ENCODE assay signal across 1 cellular context in the genomic region with DNA sequence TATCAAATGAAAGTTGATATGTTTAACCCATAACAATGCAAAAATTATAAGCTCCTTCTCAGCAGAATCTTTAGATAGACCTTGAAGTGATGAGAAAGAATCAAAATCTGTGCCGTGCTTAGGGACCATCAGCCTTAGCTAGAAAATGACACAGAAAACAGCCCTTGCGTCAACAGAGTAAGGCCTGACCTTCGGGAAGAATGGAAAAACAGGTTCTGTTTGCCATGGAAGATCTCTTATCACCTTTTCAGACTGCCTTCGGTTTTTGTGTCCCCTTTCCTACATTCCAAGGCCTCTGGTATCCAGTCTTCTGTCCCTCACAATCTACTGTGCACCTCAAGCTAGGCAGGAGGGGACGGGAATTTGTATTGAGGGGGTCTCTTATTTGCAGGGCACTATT.
TF ChIP-seq lines count a peak whose summit lies in the region.

No MANE protein-coding gene starts in this region.

TF ChIP-seq in HepG2, 621 proteins besides CTCF, POLR2A, EP300 and RAD21 (continued from another document and continues in another):
- TF ChIP-seq AKNA (CRISPR knock-in tag; IDR thresholded peaks at IDR 0.05; ENCODE audit: borderline replicate concordance) (no peak), ZNF710 (CRISPR knock-in tag; IDR thresholded peaks at IDR 0.05; ENCODE audit: borderline replicate concordance) (peak; percentile 49; the same call in 1 of the 2 replicates), FOXJ3 (CRISPR knock-in tag; IDR thresholded peaks at IDR 0.05; ENCODE audit: borderline replicate concordance) (0 out of 2 replicates have a peak, but pooled peaks have one; percentile 41), ZNF572 (CRISPR knock-in tag; IDR thresholded peaks at IDR 0.05) (no peak), HDAC1 (CRISPR knock-in tag; IDR thresholded peaks at IDR 0.05) (peak; percentile 54), ZNF207 (IDR thresholded peaks at IDR 0.05; ENCODE audit: borderline replicate concordance) (no peak), NR0B2 (CRISPR knock-in tag; IDR thresholded peaks at IDR 0.05) (no peak), SALL1 (CRISPR knock-in tag; IDR thresholded peaks at IDR 0.05) (peak; percentile 59; the same call in 1 of the 2 replicates), FIP1L1 (IDR thresholded peaks at IDR 0.05; ENCODE audit: borderline replicate concordance, insufficient read depth, low read depth, low read length) (no peak), NCOA1 (CRISPR knock-in tag; IDR thresholded peaks at IDR 0.05) (no peak), SUZ12 (IDR thresholded peaks at IDR 0.05; ENCODE audit: low read depth, low read length) (no peak), CCDC6 (CRISPR knock-in tag; IDR thresholded peaks at IDR 0.05) (no peak), LCORL (IDR thresholded peaks at IDR 0.05) (no peak), LCORL (CRISPR knock-in tag; IDR thresholded peaks at IDR 0.05) (no peak), ZNF652 (CRISPR knock-in tag; IDR thresholded peaks at IDR 0.05; ENCODE audit: borderline replicate concordance, low read depth) (no peak), SMARCE1 (IDR thresholded peaks at IDR 0.05; ENCODE audit: borderline replicate concordance) (no peak), RAD51 (IDR thresholded peaks at IDR 0.05; ENCODE audit: borderline replicate concordance) (no peak), PAX8 (CRISPR knock-in tag; IDR thresholded peaks at IDR 0.05; ENCODE audit: borderline replicate concordance) (no peak), CBX1 (IDR thresholded peaks at IDR 0.05; ENCODE audit: low read depth) (no peak), KLF6 (CRISPR knock-in tag; IDR thresholded peaks at IDR 0.05) (no peak), BATF2 (CRISPR knock-in tag; IDR thresholded peaks at IDR 0.05) (no peak), GABPA (IDR thresholded peaks at IDR 0.05; ENCODE audit: low read depth, low read length) (no peak), GABPA (CRISPR knock-in tag; IDR thresholded peaks at IDR 0.05; ENCODE audit: low read depth) (no peak), ZNF563 (CRISPR knock-in tag; IDR thresholded peaks at IDR 0.05) (no peak), ARHGAP35 (CRISPR knock-in tag; IDR thresholded peaks at IDR 0.05; ENCODE audit: borderline replicate concordance) (no peak), ZNF331 (CRISPR knock-in tag; IDR thresholded peaks at IDR 0.05) (0 out of 2 replicates have a peak, but pooled peaks have one; percentile 49), KLF16 (CRISPR knock-in tag; IDR thresholded peaks at IDR 0.05) (no peak), ZNF180 (CRISPR knock-in tag; IDR thresholded peaks at IDR 0.05; ENCODE audit: borderline replicate concordance, low read depth) (no peak), ZNF326 (CRISPR knock-in tag; IDR thresholded peaks at IDR 0.05; ENCODE audit: borderline replicate concordance) (no peak), ZNF501 (CRISPR knock-in tag; IDR thresholded peaks at IDR 0.05) (no peak), ATF7 (IDR thresholded peaks at IDR 0.05) (no peak), ATF7 (CRISPR knock-in tag; IDR thresholded peaks at IDR 0.05) (no peak), ZNF768 (CRISPR knock-in tag; IDR thresholded peaks at IDR 0.05) (no peak), LRRFIP1 (CRISPR knock-in tag; conservative IDR thresholded peaks at IDR 0.05) (no peak), BHLHE40 (IDR thresholded peaks at IDR 0.05; ENCODE audit: low read length) (no peak), SIX1 (CRISPR knock-in tag; IDR thresholded peaks at IDR 0.05; ENCODE audit: borderline replicate concordance) (no peak), FOXM1 (CRISPR knock-in tag; IDR thresholded peaks at IDR 0.05) (no peak), POGZ (CRISPR knock-in tag; IDR thresholded peaks at IDR 0.05) (peak; percentile 89)
- TF ChIP-seq, protein P1, sequence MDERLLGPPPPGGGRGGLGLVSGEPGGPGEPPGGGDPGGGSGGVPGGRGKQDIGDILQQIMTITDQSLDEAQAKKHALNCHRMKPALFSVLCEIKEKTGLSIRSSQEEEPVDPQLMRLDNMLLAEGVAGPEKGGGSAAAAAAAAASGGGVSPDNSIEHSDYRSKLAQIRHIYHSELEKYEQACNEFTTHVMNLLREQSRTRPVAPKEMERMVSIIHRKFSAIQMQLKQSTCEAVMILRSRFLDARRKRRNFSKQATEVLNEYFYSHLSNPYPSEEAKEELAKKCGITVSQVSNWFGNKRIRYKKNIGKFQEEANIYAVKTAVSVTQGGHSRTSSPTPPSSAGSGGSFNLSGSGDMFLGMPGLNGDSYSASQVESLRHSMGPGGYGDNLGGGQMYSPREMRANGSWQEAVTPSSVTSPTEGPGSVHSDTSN (CRISPR knock-in tag; IDR thresholded peaks at IDR 0.05), result no peak
- TF ChIP-seq, protein P2, sequence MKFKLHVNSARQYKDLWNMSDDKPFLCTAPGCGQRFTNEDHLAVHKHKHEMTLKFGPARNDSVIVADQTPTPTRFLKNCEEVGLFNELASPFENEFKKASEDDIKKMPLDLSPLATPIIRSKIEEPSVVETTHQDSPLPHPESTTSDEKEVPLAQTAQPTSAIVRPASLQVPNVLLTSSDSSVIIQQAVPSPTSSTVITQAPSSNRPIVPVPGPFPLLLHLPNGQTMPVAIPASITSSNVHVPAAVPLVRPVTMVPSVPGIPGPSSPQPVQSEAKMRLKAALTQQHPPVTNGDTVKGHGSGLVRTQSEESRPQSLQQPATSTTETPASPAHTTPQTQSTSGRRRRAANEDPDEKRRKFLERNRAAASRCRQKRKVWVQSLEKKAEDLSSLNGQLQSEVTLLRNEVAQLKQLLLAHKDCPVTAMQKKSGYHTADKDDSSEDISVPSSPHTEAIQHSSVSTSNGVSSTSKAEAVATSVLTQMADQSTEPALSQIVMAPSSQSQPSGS (CRISPR knock-in tag; IDR thresholded peaks at IDR 0.05), result peak; percentile 24; the same call in 1 of the 2 replicates
- TF ChIP-seq, protein P3, sequence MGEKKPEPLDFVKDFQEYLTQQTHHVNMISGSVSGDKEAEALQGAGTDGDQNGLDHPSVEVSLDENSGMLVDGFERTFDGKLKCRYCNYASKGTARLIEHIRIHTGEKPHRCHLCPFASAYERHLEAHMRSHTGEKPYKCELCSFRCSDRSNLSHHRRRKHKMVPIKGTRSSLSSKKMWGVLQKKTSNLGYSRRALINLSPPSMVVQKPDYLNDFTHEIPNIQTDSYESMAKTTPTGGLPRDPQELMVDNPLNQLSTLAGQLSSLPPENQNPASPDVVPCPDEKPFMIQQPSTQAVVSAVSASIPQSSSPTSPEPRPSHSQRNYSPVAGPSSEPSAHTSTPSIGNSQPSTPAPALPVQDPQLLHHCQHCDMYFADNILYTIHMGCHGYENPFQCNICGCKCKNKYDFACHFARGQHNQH (CRISPR knock-in tag; IDR thresholded peaks at IDR 0.05), result no peak
- TF ChIP-seq, protein P4, sequence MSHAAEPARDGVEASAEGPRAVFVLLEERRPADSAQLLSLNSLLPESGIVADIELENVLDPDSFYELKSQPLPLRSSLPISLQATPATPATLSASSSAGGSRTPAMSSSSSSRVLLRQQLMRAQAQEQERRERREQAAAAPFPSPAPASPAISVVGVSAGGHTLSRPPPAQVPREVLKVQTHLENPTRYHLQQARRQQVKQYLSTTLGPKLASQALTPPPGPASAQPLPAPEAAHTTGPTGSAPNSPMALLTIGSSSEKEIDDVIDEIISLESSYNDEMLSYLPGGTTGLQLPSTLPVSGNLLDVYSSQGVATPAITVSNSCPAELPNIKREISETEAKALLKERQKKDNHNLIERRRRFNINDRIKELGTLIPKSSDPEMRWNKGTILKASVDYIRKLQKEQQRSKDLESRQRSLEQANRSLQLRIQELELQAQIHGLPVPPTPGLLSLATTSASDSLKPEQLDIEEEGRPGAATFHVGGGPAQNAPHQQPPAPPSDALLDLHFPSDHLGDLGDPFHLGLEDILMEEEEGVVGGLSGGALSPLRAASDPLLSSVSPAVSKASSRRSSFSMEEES (CRISPR knock-in tag; IDR thresholded peaks at IDR 0.05), result no peak
